ENCODE assay signal across 24 cellular contexts in the genomic region with DNA sequence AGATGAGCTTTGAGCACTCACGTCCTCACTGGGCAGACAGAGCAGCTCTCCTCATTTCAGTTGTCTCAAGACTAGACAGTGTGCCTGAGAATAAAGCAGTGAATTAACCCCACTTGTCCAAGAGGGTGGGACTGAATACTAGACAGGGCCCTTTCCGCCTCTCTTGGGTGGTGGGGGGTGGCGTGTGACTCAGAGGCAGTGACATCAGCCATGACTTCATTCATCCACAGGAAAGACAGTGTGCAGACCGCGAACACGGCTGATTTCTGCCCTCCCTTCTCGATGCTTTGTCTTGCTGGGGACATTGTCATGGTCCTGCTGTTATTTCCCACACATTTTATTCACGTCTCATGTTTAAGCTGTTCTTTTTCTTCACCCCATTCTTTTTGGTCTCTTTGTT.
DNase-seq lines count a peak whose midpoint lies in the region; FAIRE-seq and TF ChIP-seq lines count a peak whose summit lies in the region.
"Had no signal": no experiment of that assay in that cellular context is flagged by ENCODE, and none has a peak within 500 bp of the region (broad histone marks: within the 10 kb centered on the region; RNA-seq: fewer than 3 reads in every experiment).

No MANE protein-coding gene starts in this region.

- FAIRE-seq in urothelium cell line (lab: Jason Lieb, UNC), result no peak
- FAIRE-seq: frontal cortex had no signal

- no peaks in the 10 kb centered on the region for H3K36me3 ChIP-seq in left ventricle myocardium inferior
- H3K36me3 ChIP-seq: neural progenitor cell, tibial nerve had no signal

- peak overlapping the region; percentile 10 for H3K27ac ChIP-seq in left ventricle myocardium inferior (replicated peaks)
- H3K27ac ChIP-seq: C4-2B, neural progenitor cell, tibial nerve had no signal

- no peak overlapping the region for H3K4me3 ChIP-seq in left ventricle myocardium inferior
- H3K4me3 ChIP-seq: neural progenitor cell, tibial nerve had no signal

- no peaks in the 10 kb centered on the region for H3K9me3 ChIP-seq in left ventricle myocardium inferior (replicated peaks)
- H3K9me3 ChIP-seq: Caco-2, tibial nerve had no signal

- DNase-seq in T1000 (lab: John Stamatoyannopoulos, UW), result peak; percentile 19
- DNase-seq in dermis blood vessel endothelial cell, result peak; percentile 13
- DNase-seq in left ventricle myocardium inferior, result peak; percentile 29
- peak; percentile 68 for DNase-seq in urothelium cell line (ENCODE audit: low spot score)
- DNase-seq in NCI-H526 treated with DMSO at 0.1 percent for 48 hours (lab: John Stamatoyannopoulos, UW), result no peak
- DNase-seq in NCI-H2029 treated with DMSO at 0.1 percent for 48 hours (lab: John Stamatoyannopoulos, UW), result no peak
- no peak for DNase-seq in NOMO-1 treated with dmso at 0.1 percent for 144 hours (lab: John Stamatoyannopoulos, UW; ENCODE audit: unreplicated experiment)
- DNase-seq: activated CD4-positive, alpha-beta T cell treated with anti-CD3 and anti-CD28 coated beads for 4 hours; activated CD8-positive, alpha-beta memory T cell treated with anti-CD3 and anti-CD28 coated beads for 24 hours; activated T-cell treated with anti-CD3 and anti-CD28 coated beads for 4 hours; Caco-2; DMS53; HCEC 1CT; Kasumi-1; MV-4-11; NCI-H1436; NCI-H226; NCI-H69; stimulated activated CD4-positive, alpha-beta T cell treated with anti-CD3 and anti-CD28 coated beads, Interleukin-4, amount 100 ng/mL, for 4 hours; SW 1271 had no signal

- peaks cover 9% of the 10 kb centered on the region for H3K4me1 ChIP-seq in left ventricle myocardium inferior
- H3K4me1 ChIP-seq: Caco-2, neural progenitor cell had no signal

- H3K27me3 ChIP-seq in left ventricle myocardium inferior (ENCODE audit: low read depth), result no peaks in the 10 kb centered on the region
- H3K27me3 ChIP-seq: neural progenitor cell, tibial nerve had no signal

- TF ChIP-seq CTCF in left ventricle myocardium inferior (IDR thresholded peaks at IDR 0.05; ENCODE audit: borderline replicate concordance), result no peak

- intact Hi-C loops in left ventricle myocardium inferior (cut with micrococcal nuclease), result no loop called here

Comparison
In these comparisons a context has a peak if more than half of its experiments do, and no peak if none do; other contexts are left out.
1. DNase-seq: peak in T1000 (single experiment), dermis blood vessel endothelial cell (single experiment), left ventricle myocardium inferior (single experiment) and urothelium cell line (single experiment); none in NCI-H526 treated with DMSO at 0.1 percent for 48 hours (single experiment), NCI-H2029 treated with DMSO at 0.1 percent for 48 hours (single experiment) and NOMO-1 treated with dmso at 0.1 percent for 144 hours (single experiment).